In genomic region chr12:16606117-16606200, GRCh38 we compare ENCODE assay signal across 9 cellular contexts. TPM values are rescaled to one million over a fixed set of nuclear protein-coding genes. Genes with fewer than 3 reads are reported as not detected.
DNase-seq lines count a peak whose midpoint lies in the region; ATAC-seq, FAIRE-seq and TF ChIP-seq lines count a peak whose summit lies in the region.
"Had no signal": no experiment of that assay in that cellular context is flagged by ENCODE, and none has a peak within 500 bp of the region (broad histone marks: within the 10 kb centered on the region; RNA-seq: fewer than 3 reads in every experiment).

TSS of gene LMO3 (minus strand) at chr12:16606162. CDS start at chr12:16600860, 5,302 bp downstream.

- no peak within 1 kb of the TSS for H2BK5ac ChIP-seq in IMR-90 (ENCODE audit: low read depth, low read length, poor library complexity, severe bottlenecking)

- no peaks in the 10 kb centered on the region for H3K36me3 Mint-ChIP-seq in memory B cell

- no peak within 1 kb of the TSS for H3K27ac ChIP-seq in IMR-90 (ENCODE audit: insufficient read depth, low read length)
- H3K27ac ChIP-seq in substantia nigra (ENCODE audit: low read depth, low read length, poor library complexity, severe bottlenecking), result peak within 1 kb of the TSS; percentile 12

- CTCF ChIA-PET in IMR-90 (lab: Yijun Ruan, JAX), result no interaction called here

- POLR2A ChIA-PET in IMR-90 (lab: Charles Lee; ENCODE audit: unreplicated experiment), result no interaction called here

- H2AK9ac ChIP-seq in IMR-90 (replicated peaks; ENCODE audit: low read depth, low read length, poor library complexity), result no peak within 1 kb of the TSS

- H3K4me3 ChIP-seq in IMR-90 (ENCODE audit: insufficient read depth, low read depth, low read length), result peak within 1 kb of the TSS; percentile 62

- no peak within 1 kb of the TSS for H2BK20ac ChIP-seq in IMR-90 (ENCODE audit: low read depth, low read length)

- peaks cover 2% of the 10 kb centered on the region; the same call in 1 of the 2 replicates for H3K4me1 ChIP-seq in IMR-90 (ENCODE audit: control insufficient read depth, insufficient read depth, low read length)

- H3K9me1 ChIP-seq in IMR-90 (ENCODE audit: insufficient read depth, low read length), result no peaks in the 10 kb centered on the region; the same call in 1 of the 2 replicates

- FAIRE-seq in H54 (lab: Jason Lieb, UNC), result no peak

- H3K27me3 Mint-ChIP-seq in memory B cell, result peaks cover 20% of the 10 kb centered on the region

- H2BK15ac ChIP-seq in IMR-90 (ENCODE audit: low read depth, low read length), result no peak within 1 kb of the TSS

- TF ChIP-seq CTCF in IMR-90 (conservative IDR thresholded peaks at IDR 0.05; ENCODE audit: low read depth, low read length), result no peak

- no peaks in the 10 kb centered on the region for H3K36me3 ChIP-seq in IMR-90 (ENCODE audit: control insufficient read depth, insufficient read depth, low read length)

- in situ Hi-C loops in IMR-90 (cut with MboI; ENCODE audit: low sequenced_read_pairs), result no loop called here

- H4K91ac ChIP-seq in IMR-90 (ENCODE audit: insufficient read depth, low read depth, low read length), result no peak within 1 kb of the TSS

- no peak within 1 kb of the TSS for H2BK120ac ChIP-seq in IMR-90 (ENCODE audit: low read depth, low read length)

- ATAC-seq in IMR-90 (ENCODE audit: low read depth), result no peak
- no peak for ATAC-seq in memory B cell (ENCODE audit: low read depth)
- ATAC-seq in esophagus mucosa, result no peak
- ATAC-seq in GM19351 (IDR thresholded peaks at IDR 0.05; ENCODE audit: unreplicated experiment), result no peak

- H2AK5ac ChIP-seq in IMR-90 (ENCODE audit: low read depth, low read length), result no peak within 1 kb of the TSS

- H3K23ac ChIP-seq in IMR-90 (ENCODE audit: low read depth, low read length), result no peak within 1 kb of the TSS; the same call in 1 of the 2 replicates

- no peak within 1 kb of the TSS for H4K8ac ChIP-seq in IMR-90 (ENCODE audit: low read depth in 2 of 2, low read length in 2 of 2)

- no peak within 1 kb of the TSS for H3K14ac ChIP-seq in IMR-90 (replicated peaks; ENCODE audit: low read depth, low read length)

- H3K18ac ChIP-seq in IMR-90 (ENCODE audit: low read depth, low read length), result no peak within 1 kb of the TSS

- H3K4me2 ChIP-seq in IMR-90 (ENCODE audit: low read depth, low read length), result peak within 1 kb of the TSS; percentile 97

- DNase-seq in IMR-90 (no peak), cerebellum (ENCODE audit: low spot score) (no peak), memory B cell (ENCODE audit: low spot score in 2 of 2) (no peak), substantia nigra (lab: John Stamatoyannopoulos, UW) (no peak), H54 (ENCODE audit: insufficient read length, low spot score) (no peak)
- DNase-seq in stimulated activated naive CD4-positive, alpha-beta T cell (lab: John Stamatoyannopoulos, UW), result no peak
- DNase-seq: effector memory CD4-positive, alpha-beta T cell had no signal

- peak within 1 kb of the TSS; percentile 80 for H2AFZ ChIP-seq in IMR-90 (replicated peaks; ENCODE audit: low read length, poor library complexity)

- H3K9me3 Mint-ChIP-seq in memory B cell, result no peaks in the 10 kb centered on the region

- no peaks in the 10 kb centered on the region for H3K9me3 ChIP-seq in IMR-90 (ENCODE audit: control insufficient read depth, insufficient read depth, low read length)

- no peak within 1 kb of the TSS for H4K5ac ChIP-seq in IMR-90 (ENCODE audit: low read depth, low read length)

- intact Hi-C loops in IMR-90 (cut with micrococcal nuclease), result loop anchor here (2.0 to 5.0 kb wide), 3 partner anchors 219 to 624 kb away; no protein-coding TSS in a partner anchor

- H4K20me1 ChIP-seq in IMR-90 (ENCODE audit: insufficient read depth, low read length), result no peaks in the 10 kb centered on the region

- no peak within 1 kb of the TSS for H3K56ac ChIP-seq in IMR-90 (ENCODE audit: extremely low read depth, insufficient read depth, low read length)

- dilution Hi-C loops in IMR-90 (cut with HindIII; ENCODE audit: low sequenced_read_pairs, unreplicated experiment), result no loop called here

- H3K4ac ChIP-seq in IMR-90 (ENCODE audit: low read depth, low read length), result no peak within 1 kb of the TSS

- H3K27ac Mint-ChIP-seq in memory B cell, result no peak within 1 kb of the TSS

- peak within 1 kb of the TSS; percentile 42 for H3K9ac ChIP-seq in IMR-90 (ENCODE audit: low read depth, low read length)

- H3K79me1 ChIP-seq in IMR-90 (ENCODE audit: low read depth in 1 of 2, low read length in 2 of 2), result no peaks in the 10 kb centered on the region

- BruUV-seq in IMR-90 (replicated peaks; lab: Mats Ljungman, UMichigan), result no TSS peak

- TF ChIP-seq RAD21 in IMR-90 (IDR thresholded peaks at IDR 0.05; ENCODE audit: low read length), result no peak

- peak within 1 kb of the TSS; percentile 55 for H3K4me3 Mint-ChIP-seq in memory B cell

- H3K4me1 Mint-ChIP-seq in memory B cell, result no peaks in the 10 kb centered on the region

- no peak for TF ChIP-seq POLR2A in IMR-90 (IDR thresholded peaks at IDR 0.05; ENCODE audit: low read depth, low read length)
- TF ChIP-seq POLR2A in H54 (IDR thresholded peaks at IDR 0.05; ENCODE audit: low read depth, low read length), result no peak

- peaks cover 24% of the 10 kb centered on the region for H3K27me3 ChIP-seq in IMR-90 (ENCODE audit: control insufficient read depth, insufficient read depth, low read length)

- no CpG with 5 or more reads among the region's 2 CpGs for WGBS in IMR-90 (ENCODE audit: extremely low coverage in 2 of 2, insufficient read length in 1 of 2), 2 experiments

TF ChIP-seq in IMR-90, 13 proteins besides CTCF, POLR2A, EP300 and RAD21:
- TF ChIP-seq ELK1 (IDR thresholded peaks at IDR 0.05; ENCODE audit: borderline replicate concordance, low read depth, low read length), result no peak
- TF ChIP-seq BHLHE40 (IDR thresholded peaks at IDR 0.05; ENCODE audit: low read depth, low read length), result no peak
- TF ChIP-seq CHD1 (IDR thresholded peaks at IDR 0.05; ENCODE audit: low read depth, low read length), result no peak
- no peak for TF ChIP-seq MAZ (IDR thresholded peaks at IDR 0.05; ENCODE audit: borderline replicate concordance, low read depth, low read length)
- TF ChIP-seq MXI1 (IDR thresholded peaks at IDR 0.05; ENCODE audit: borderline replicate concordance, low read depth, low read length), result no peak
- TF ChIP-seq FOS (IDR thresholded peaks at IDR 0.05; ENCODE audit: low read depth, low read length), result no peak
- TF ChIP-seq RFX5 (IDR thresholded peaks at IDR 0.05; ENCODE audit: low read depth, low read length), result no peak
- no peak for TF ChIP-seq CEBPB (IDR thresholded peaks at IDR 0.05; ENCODE audit: low read depth, low read length)

RNA-seq across cellular contexts. Expression of gene LMO3, which starts in this region (rescaled TPM):
- total RNA-seq in IMR-90 (2012; rRNA removed) (0.54 and 1.7 TPM in 2 replicates), cerebellum (62.1 TPM), esophagus mucosa (0.24 TPM)
- 0.49 and 0.84 TPM in 2 replicates for polyA plus RNA-seq in IMR-90 (2012; rRNA removed)
- polyA plus RNA-seq in IMR-90 (2012; cell fraction: cytosol; rRNA removed), result 0.18 and 3.0 TPM in 2 replicates
- 0.32 and 0.63 TPM in 2 replicates for polyA plus RNA-seq in IMR-90 (2012; cell fraction: nucleus; rRNA removed; ENCODE audit: low replicate concordance)

Comparison
In these comparisons a context has a peak if more than half of its experiments do, and no peak if none do; other contexts are left out.
1. RNA of gene LMO3 (total RNA-seq): 62.1 TPM in cerebellum (single experiment); 0.54 to 1.7 TPM in IMR-90 and 0.24 TPM in esophagus mucosa (single experiment); every median in the first group is over 10 times any median in the second.